Comparison of ENCODE assay signal across 10 cellular contexts in the genomic region with DNA sequence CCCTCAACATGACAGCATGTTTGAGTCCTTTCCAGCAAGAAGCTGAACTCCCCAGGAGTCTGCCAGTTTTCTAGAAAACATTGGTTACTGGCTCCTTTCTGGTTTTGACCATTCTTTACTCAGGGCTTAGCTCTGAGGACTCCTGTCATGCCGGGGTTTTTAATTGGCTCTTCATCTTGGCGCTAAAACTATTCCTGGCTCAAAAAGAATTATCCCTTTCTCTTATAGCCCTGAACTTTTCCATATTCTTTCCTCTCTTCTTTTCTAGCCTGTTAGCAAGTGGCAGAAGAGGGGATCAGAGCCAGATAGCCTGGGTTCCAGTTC. TPM values are rescaled to one million over a fixed set of nuclear protein-coding genes. Genes with fewer than 3 reads are reported as not detected.
A peak's percentile ranks its signal among the peaks of the same experiment; 100 is the strongest.
DNase-seq lines count a peak whose midpoint lies in the region; ATAC-seq and TF ChIP-seq lines count a peak whose summit lies in the region.
"Had no signal": no experiment of that assay in that cellular context is flagged by ENCODE, and none has a peak within 500 bp of the region (broad histone marks: within the 10 kb centered on the region; RNA-seq: fewer than 3 reads in every experiment).

No MANE protein-coding gene starts in this region.

- no peak for TF ChIP-seq CTCF in left lung (IDR thresholded peaks at IDR 0.05)

- no peaks in the 10 kb centered on the region; a peak in 1 of 22 replicates for H4K20me1 ChIP-seq in BLaER1 treated with 17β-estradiol and CSF1 and Interleukin-3, amounts not matched to agents 10 nM and 100 nM
- H4K20me1 ChIP-seq in Karpas-422 (ENCODE audit: insufficient read depth, low read depth, low read length): no peaks in the 10 kb centered on the region

- peak overlapping the region; percentile 67 to 92 (median 87) for H3K4me2 ChIP-seq in BLaER1 treated with 17β-estradiol and CSF1 and Interleukin-3, amounts not matched to agents 10 nM and 100 nM
- peak overlapping the region; percentile 70 for H3K4me2 ChIP-seq in Karpas-422 (ENCODE audit: low read depth, low read length, poor library complexity, severe bottlenecking)

- peaks cover 12 to 38% (median 32%) of the 10 kb centered on the region in 11 experiments; a peak in 20 of 22 replicates for H3K36me3 ChIP-seq in BLaER1 treated with 17β-estradiol and CSF1 and Interleukin-3, amounts not matched to agents 10 nM and 100 nM
- no peaks in the 10 kb centered on the region for H3K36me3 ChIP-seq in Karpas-422 (ENCODE audit: insufficient read depth, low read length)
- peaks cover 0 to 10% of the 10 kb centered on the region in 2 donors for H3K36me3 ChIP-seq in left lung
- H3K36me3 ChIP-seq: vagina had no signal

- H3K36me3 Mint-ChIP-seq in activated CD4-positive, alpha-beta memory T cell treated with anti-CD3 and anti-CD28 coated beads, Interleukin-2, amount 10 ng/mL, durations not matched to agents 7 days and 5 days (ENCODE audit: low read depth): peaks cover 56% of the 10 kb centered on the region

- H3K9me2 ChIP-seq in Karpas-422 (replicated peaks; ENCODE audit: insufficient read depth, low read length): no peaks in the 10 kb centered on the region

- intact Hi-C loops in left lung (cut with DNase I): no loop called here

- POLR2A ChIA-PET in activated CD4-positive, alpha-beta memory T cell treated with anti-CD3 and anti-CD28 coated beads, Interleukin-2, amount 10 ng/mL, durations not matched to agents 7 days and 5 days (lab: Charles Lee): interaction anchor here (1.7 kb wide), 1 partner anchor 9 kb away, joined by 5 read pairs; no protein-coding TSS in a partner anchor

- CTCF ChIA-PET in activated CD4-positive, alpha-beta memory T cell treated with anti-CD3 and anti-CD28 coated beads, Interleukin-2, amount 10 ng/mL, durations not matched to agents 7 days and 5 days (lab: Charles Lee): interaction anchor here (1.9 kb wide), 1 partner anchor 43 kb away, joined by 4 read pairs; no protein-coding TSS in a partner anchor

- H3K4me1 ChIP-seq in BLaER1 treated with 17β-estradiol and CSF1 and Interleukin-3, amounts not matched to agents 10 nM and 100 nM: peaks cover 59 to 65% (median 63%) of the 10 kb centered on the region in 10 experiments
- peaks cover 12% of the 10 kb centered on the region for H3K4me1 ChIP-seq in Karpas-422 (ENCODE audit: low read length)
- peaks cover 11 to 52% of the 10 kb centered on the region in 2 donors for H3K4me1 ChIP-seq in left lung

- H3K27me3 Mint-ChIP-seq in activated CD4-positive, alpha-beta memory T cell treated with anti-CD3 and anti-CD28 coated beads, Interleukin-2, amount 10 ng/mL, durations not matched to agents 7 days and 5 days: peaks cover 2% of the 10 kb centered on the region

- H3K27me3 ChIP-seq in BLaER1 treated with 17β-estradiol and CSF1 and Interleukin-3, amounts not matched to agents 10 nM and 100 nM: no peaks in the 10 kb centered on the region
- H3K27me3 ChIP-seq in Karpas-422 (ENCODE audit: low read length) (no peaks in the 10 kb centered on the region), left lung (no peaks in the 10 kb centered on the region)
- H3K27me3 ChIP-seq: vagina had no signal

- H3K27ac Mint-ChIP-seq in activated CD4-positive, alpha-beta memory T cell treated with anti-CD3 and anti-CD28 coated beads, Interleukin-2, amount 10 ng/mL, durations not matched to agents 7 days and 5 days: no peak overlapping the region
- H3K27ac Mint-ChIP-seq: dendritic cell treated with granulocyte-macrophage colony-stimulating factor and Interleukin-4, amounts not matched to agents 40 ng/mL and 50 ng/mL, for 4 days had no signal

- H3K79me2 ChIP-seq in Karpas-422 (ENCODE audit: low read length): no peaks in the 10 kb centered on the region

- peaks cover 50% of the 10 kb centered on the region for H3K4me1 Mint-ChIP-seq in activated CD4-positive, alpha-beta memory T cell treated with anti-CD3 and anti-CD28 coated beads, Interleukin-2, amount 10 ng/mL, durations not matched to agents 7 days and 5 days

- peak overlapping the region in 1 of 10 experiments; percentile 14; a peak in 1 of 20 replicates for H3K4me3 ChIP-seq in BLaER1 treated with 17β-estradiol and CSF1 and Interleukin-3, amounts not matched to agents 10 nM and 100 nM
- H3K4me3 ChIP-seq in Karpas-422 (ENCODE audit: low read length) (peak overlapping the region; percentile 62; the same call in 1 of the 2 replicates), left lung (no peak overlapping the region)

- H2AFZ ChIP-seq in Karpas-422 (ENCODE audit: low read length): no peak overlapping the region; the same call in 1 of the 2 replicates

- ATAC-seq in GM19351 (IDR thresholded peaks at IDR 0.05; ENCODE audit: unreplicated experiment): peak; percentile 19
- peak; percentile 34 for ATAC-seq in left lung

- H3K4me3 Mint-ChIP-seq in activated CD4-positive, alpha-beta memory T cell treated with anti-CD3 and anti-CD28 coated beads, Interleukin-2, amount 10 ng/mL, durations not matched to agents 7 days and 5 days: no peak overlapping the region

- H3K27ac ChIP-seq in BLaER1 treated with 17β-estradiol and CSF1 and Interleukin-3, amounts not matched to agents 10 nM and 100 nM: peak overlapping the region in 1 of 11 experiments; percentile 70; a peak in 1 of 22 replicates
- H3K27ac ChIP-seq in Karpas-422 (ENCODE audit: low read length) (no peak overlapping the region), left lung (peak overlapping the region in 1 of 2 donors; percentile 5)
- H3K27ac ChIP-seq: vagina had no signal

- DNase-seq in Karpas-422: no peak
- no peak for DNase-seq in left lung
- DNase-seq in UCSD-AML1 (lab: John Stamatoyannopoulos, UW; ENCODE audit: unreplicated experiment): no peak
- no peak for DNase-seq in activated CD4-positive, CD25-positive, alpha-beta regulatory T cell (lab: John Stamatoyannopoulos, UW)
- no peak for DNase-seq in activated CD4-positive, alpha-beta memory T cell treated with anti-CD3 and anti-CD28 coated beads, Interleukin-2, amount 10 ng/mL, durations not matched to agents 7 days and 5 days
- no peak for DNase-seq in COR-L47 (lab: John Stamatoyannopoulos, UW)

- H3K9ac ChIP-seq in BLaER1 treated with 17β-estradiol and CSF1 and Interleukin-3, amounts not matched to agents 10 nM and 100 nM: no peak overlapping the region
- H3K9ac ChIP-seq in Karpas-422 (ENCODE audit: low read length): peak overlapping the region; percentile 38; the same call in 1 of the 2 replicates

- H3K9me3 Mint-ChIP-seq in activated CD4-positive, alpha-beta memory T cell treated with anti-CD3 and anti-CD28 coated beads, Interleukin-2, amount 10 ng/mL, durations not matched to agents 7 days and 5 days: no peaks in the 10 kb centered on the region
- H3K9me3 Mint-ChIP-seq: dendritic cell treated with granulocyte-macrophage colony-stimulating factor and Interleukin-4, amounts not matched to agents 40 ng/mL and 50 ng/mL, for 4 days had no signal

- no peaks in the 10 kb centered on the region for H3K9me3 ChIP-seq in BLaER1 treated with 17β-estradiol and CSF1 and Interleukin-3, amounts not matched to agents 10 nM and 100 nM (replicated peaks in 1 of 11)
- H3K9me3 ChIP-seq in Karpas-422 (ENCODE audit: low read length): no peaks in the 10 kb centered on the region
- H3K9me3 ChIP-seq in left lung: no peaks in the 10 kb centered on the region
- H3K9me3 ChIP-seq: vagina had no signal

RNA-seq across cellular contexts. Expression of gene TRAF6, which starts 59.7 kb away (rescaled TPM):
- 8.7 and 13.2 TPM in 2 replicates for total RNA-seq in Karpas-422 (2014; rRNA removed; shearing (Covaris generic); ENCODE audit: low replicate concordance)
- 10 to 100 TPM; 11.3 to 12.4 TPM for total RNA-seq in left lung
- total RNA-seq in activated CD4-positive, alpha-beta memory T cell treated with anti-CD3 and anti-CD28 coated beads, Interleukin-2, amount 10 ng/mL, durations not matched to agents 7 days and 5 days: 10 to 100 TPM; 12.4 to 12.8 TPM
